ENCODE assay signal across 9 cellular contexts in the genomic region with DNA sequence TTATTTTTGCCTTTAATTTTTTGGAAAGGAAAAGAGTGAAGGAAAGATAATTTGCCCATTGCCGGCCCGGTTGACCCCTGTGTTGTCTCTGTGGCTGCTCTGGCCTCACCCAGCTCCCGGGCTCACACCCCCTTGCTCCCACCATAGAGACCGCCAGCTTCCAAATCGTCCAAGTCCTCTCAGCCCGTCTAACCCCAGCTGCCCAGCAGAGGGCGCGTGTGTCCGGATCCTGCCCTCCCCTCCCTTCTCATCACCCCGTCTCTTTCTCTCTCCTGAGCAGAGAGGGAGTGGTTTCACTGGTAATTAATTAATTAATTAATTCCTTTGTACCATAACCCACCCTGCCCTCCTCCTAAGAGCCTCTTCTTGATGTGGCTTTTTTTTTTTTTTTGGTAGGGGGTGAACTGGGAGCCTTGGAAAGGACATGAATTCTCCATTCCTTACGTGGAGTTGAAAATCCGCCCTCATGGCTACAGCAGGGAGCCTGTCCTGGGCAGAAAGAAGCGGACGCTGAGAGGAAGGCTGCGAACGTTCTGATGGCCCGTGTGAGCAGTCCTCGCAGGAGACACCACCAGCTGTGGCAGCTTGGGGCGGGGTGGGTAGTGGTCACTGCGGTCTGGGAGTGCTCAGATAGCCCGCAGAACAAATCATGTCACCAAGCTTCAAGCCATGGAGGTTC. TPM values are rescaled to one million over a fixed set of nuclear protein-coding genes. Genes with fewer than 3 reads are reported as not detected.
DNase-seq lines count a peak whose midpoint lies in the region; ATAC-seq and TF ChIP-seq lines count a peak whose summit lies in the region.
"Had no signal": no experiment of that assay in that cellular context is flagged by ENCODE, and none has a peak within 500 bp of the region (broad histone marks: within the 10 kb centered on the region; RNA-seq: fewer than 3 reads in every experiment).

No MANE protein-coding gene starts in this region.

- no peak overlapping the region for H3K4me3 Mint-ChIP-seq in CD8-positive, alpha-beta memory T cell
- no peak overlapping the region for H3K4me3 Mint-ChIP-seq in T-helper 2 cell treated with Interferon-gamma antibody and Interleukin-4, amounts not matched to agents 5 μg/mL and 100 μg/mL, for 36 hours
- H3K4me3 Mint-ChIP-seq: IgD-negative memory B cell had no signal

- H3K27ac ChIP-seq in CD8-positive, alpha-beta memory T cell (ENCODE audit: low read depth, low read length), result no peak overlapping the region
- H3K27ac ChIP-seq in spleen, result no peak overlapping the region

- H3K4me1 Mint-ChIP-seq in CD8-positive, alpha-beta memory T cell, result peaks cover 2 to 9% (median 5%) of the 10 kb centered on the region in 3 donors
- peaks cover 4% of the 10 kb centered on the region for H3K4me1 Mint-ChIP-seq in T-helper 2 cell treated with Interferon-gamma antibody and Interleukin-4, amounts not matched to agents 5 μg/mL and 100 μg/mL, for 36 hours (ENCODE audit: low read depth)

- no peak overlapping the region for H3K4me3 ChIP-seq in CD8-positive, alpha-beta memory T cell (ENCODE audit: low read length)
- no peak overlapping the region for H3K4me3 ChIP-seq in spleen

- no peaks in the 10 kb centered on the region for H3K36me3 Mint-ChIP-seq in CD8-positive, alpha-beta memory T cell
- H3K36me3 Mint-ChIP-seq in T-helper 2 cell treated with Interferon-gamma antibody and Interleukin-4, amounts not matched to agents 5 μg/mL and 100 μg/mL, for 36 hours (ENCODE audit: low read depth), result no peaks in the 10 kb centered on the region
- H3K36me3 Mint-ChIP-seq: IgD-negative memory B cell had no signal

- no peaks in the 10 kb centered on the region for H3K4me1 ChIP-seq in CD8-positive, alpha-beta memory T cell (ENCODE audit: insufficient read depth, low read length)
- peaks cover 0 to 16% (median 4%) of the 10 kb centered on the region in 6 donors for H3K4me1 ChIP-seq in spleen

- peak; percentile 48 to 83 (median 69) for TF ChIP-seq CTCF in spleen (IDR thresholded peaks at IDR 0.05 in 8 of 11, conservative IDR thresholded peaks at IDR 0.05 in 3 of 11)

- no peaks in the 10 kb centered on the region for H3K9me3 Mint-ChIP-seq in CD8-positive, alpha-beta memory T cell
- H3K9me3 Mint-ChIP-seq in T-helper 2 cell treated with Interferon-gamma antibody and Interleukin-4, amounts not matched to agents 5 μg/mL and 100 μg/mL, for 36 hours, result no peaks in the 10 kb centered on the region
- H3K9me3 Mint-ChIP-seq: IgD-negative memory B cell had no signal

- WGBS in spleen, 5 donors, result 34 to 36% (median 36%) methylated on average over 21 of the region's 21 CpGs

- peaks cover 30 to 32% of the 10 kb centered on the region in 2 donors for H3K27me3 Mint-ChIP-seq in CD8-positive, alpha-beta memory T cell
- peaks cover 26% of the 10 kb centered on the region for H3K27me3 Mint-ChIP-seq in T-helper 2 cell treated with Interferon-gamma antibody and Interleukin-4, amounts not matched to agents 5 μg/mL and 100 μg/mL, for 36 hours (ENCODE audit: low read depth)

- H3K36me3 ChIP-seq in CD8-positive, alpha-beta memory T cell (ENCODE audit: insufficient read depth, low read length), result no peaks in the 10 kb centered on the region
- H3K36me3 ChIP-seq in spleen, result no peaks in the 10 kb centered on the region

- no peak for TF ChIP-seq POLR2A in spleen (IDR thresholded peaks at IDR 0.05)

- peak; percentile 31 to 73 (median 52) for DNase-seq in CD8-positive, alpha-beta memory T cell
- peak; percentile 58 for DNase-seq in NCI-H1092 (lab: John Stamatoyannopoulos, UW)
- peak; percentile 47 for DNase-seq in T-helper 2 cell treated with Interferon-gamma antibody and Interleukin-4, amounts not matched to agents 5 μg/mL and 100 μg/mL, for 36 hours (ENCODE audit: low spot score)
- peak; percentile 10 for DNase-seq in amniotic stem cell (lab: John Stamatoyannopoulos, UW)
- DNase-seq in hypothalamus (lab: John Stamatoyannopoulos, UW), result peak in 29 of 51 donors; percentile 3 to 64 (median 15)
- peak; percentile 90 for DNase-seq in spleen
- no peak for DNase-seq in cortex of kidney (lab: John Stamatoyannopoulos, UW)

- no peaks in the 10 kb centered on the region for H3K9me3 ChIP-seq in CD8-positive, alpha-beta memory T cell (ENCODE audit: low read length)
- no peaks in the 10 kb centered on the region for H3K9me3 ChIP-seq in spleen

- intact Hi-C loops in spleen (cut with DNase I; ENCODE audit: low total_unique reads), result no loop called here

- POLR2A ChIA-PET in CD8-positive, alpha-beta memory T cell (lab: Charles Lee), result no interaction called here

- peak; percentile 38 for ATAC-seq in GM21576 (IDR thresholded peaks at IDR 0.05; ENCODE audit: unreplicated experiment)

- peaks cover 2% of the 10 kb centered on the region for H3K27me3 ChIP-seq in CD8-positive, alpha-beta memory T cell (ENCODE audit: insufficient read depth, low read length, poor library complexity, severe bottlenecking)
- peaks cover 0 to 17% (median 0%) of the 10 kb centered on the region in 7 donors for H3K27me3 ChIP-seq in spleen (replicated peaks in 1 of 7)

- no peak overlapping the region for H3K27ac Mint-ChIP-seq in CD8-positive, alpha-beta memory T cell
- H3K27ac Mint-ChIP-seq in T-helper 2 cell treated with Interferon-gamma antibody and Interleukin-4, amounts not matched to agents 5 μg/mL and 100 μg/mL, for 36 hours, result no peak overlapping the region

- CTCF ChIA-PET in CD8-positive, alpha-beta memory T cell (lab: Charles Lee), result interaction anchor here (0.7 to 6.1 kb wide), 18 partner anchors 9 to 196 kb away, joined by 3 to 60 read pairs (median 4); no protein-coding TSS in a partner anchor

RNA-seq across cellular contexts. Expression of gene KIAA0040, which starts 45.9 kb away (rescaled TPM):
- total RNA-seq in CD8-positive, alpha-beta memory T cell, result 10 to 100 TPM; 30.4 to 31.8 TPM
- 39.3 TPM for polyA plus RNA-seq in CD8-positive, alpha-beta memory T cell
- total RNA-seq in spleen, result 100 to 1,000 TPM in 1 of 7 donors, 10 to 100 TPM in 6; 45.9 to 111 (median 52.0) TPM
- polyA plus RNA-seq in spleen, result 10 to 100 TPM; 13.7 to 19.1 (median 18.7) TPM
